25 cellular contexts compared by ENCODE assay signal in genomic region chr6:20885076-20885475, GRCh38.
A peak's percentile ranks its signal among the peaks of the same experiment; 100 is the strongest.
DNase-seq lines count a peak whose midpoint lies in the region; ATAC-seq, FAIRE-seq and TF ChIP-seq lines count a peak whose summit lies in the region.
"Had no signal": no experiment of that assay in that cellular context is flagged by ENCODE, and none has a peak within 500 bp of the region (broad histone marks: within the 10 kb centered on the region; RNA-seq: fewer than 3 reads in every experiment).

No MANE protein-coding gene starts in this region.

- no peak overlapping the region for H3K14ac ChIP-seq in H1 (ENCODE audit: insufficient read length)

- no peaks in the 10 kb centered on the region for H3K79me1 ChIP-seq in H1 (ENCODE audit: low read depth, low read length)

- no peak overlapping the region for H2BK20ac ChIP-seq in H1 (ENCODE audit: low read length)

- no peaks in the 10 kb centered on the region for H3K27me3 Mint-ChIP-seq in natural killer cell (ENCODE audit: low read depth in 2 of 2)
- H3K27me3 Mint-ChIP-seq: B cell; CD4-positive, alpha-beta T cell had no signal

- no peak for TF ChIP-seq RAD21 in H1 (IDR thresholded peaks at IDR 0.05 in 1 of 2, conservative IDR thresholded peaks at IDR 0.05 in 1 of 2; ENCODE audit: low read depth in 2 of 2, low read length in 2 of 2)

- TF ChIP-seq CTCF in HEK293 (tag by site-specific recombination; IDR thresholded peaks at IDR 0.05) = no peak
- no peak for TF ChIP-seq CTCF in H1 (IDR thresholded peaks at IDR 0.05; ENCODE audit: control extremely low read depth in 1 of 3, insufficient read depth in 1 of 3, low read depth in 1 of 3, low read length in 3 of 3)
- TF ChIP-seq CTCF in natural killer cell (IDR thresholded peaks at IDR 0.05) = no peak

- H3K36me3 Mint-ChIP-seq in natural killer cell = peaks cover 29% of the 10 kb centered on the region

- H3K23me2 ChIP-seq in H1 (ENCODE audit: low read depth, low read length) = no peaks in the 10 kb centered on the region

- no peak overlapping the region for H4K8ac ChIP-seq in H1 (ENCODE audit: extremely low read depth, insufficient read depth, low read length)

- H3K27ac ChIP-seq in HEK293 (ENCODE audit: extremely low read depth, low read depth, low read length) = no peak overlapping the region
- no peak overlapping the region for H3K27ac ChIP-seq in H1 (ENCODE audit: low read depth, low read length)
- H3K27ac ChIP-seq: 22Rv1; A549; BLaER1 treated with 17β-estradiol and CSF1 and Interleukin-3, amounts not matched to agents 10 nM and 100 nM; C4-2B had no signal

- H2AFZ ChIP-seq in H1 (ENCODE audit: low read length) = no peak overlapping the region

- no peaks in the 10 kb centered on the region for H4K20me1 ChIP-seq in H1 (replicated peaks in 1 of 2; ENCODE audit: control insufficient read depth in 1 of 2, insufficient read depth in 2 of 2, low read length in 2 of 2)
- H4K20me1 ChIP-seq: BLaER1 treated with 17β-estradiol and CSF1 and Interleukin-3, amounts not matched to agents 10 nM and 100 nM had no signal

- H3K36me3 ChIP-seq in HEK293 (ENCODE audit: control insufficient read depth in 2 of 2, insufficient read depth in 1 of 2, low read length in 2 of 2) = no peaks in the 10 kb centered on the region
- H3K36me3 ChIP-seq in adipocyte (ENCODE audit: control insufficient read depth, insufficient read depth, low read length, severe bottlenecking) = peaks cover 5% of the 10 kb centered on the region
- H3K36me3 ChIP-seq in H1 (ENCODE audit: control insufficient read depth in 2 of 4, insufficient read depth in 4 of 4, low read length in 3 of 4) = peaks cover 0 to 4% (median 0%) of the 10 kb centered on the region in 4 experiments; a peak in 2 of 8 replicates

- H2BK12ac ChIP-seq in H1 (ENCODE audit: low read depth, low read length) = no peak overlapping the region

- H2BK15ac ChIP-seq in H1 (ENCODE audit: low read length) = no peak overlapping the region

- H3K56ac ChIP-seq in H1 (replicated peaks; ENCODE audit: insufficient read length, low read depth, low read length) = no peak overlapping the region

- H3K79me2 ChIP-seq in H1 (ENCODE audit: control insufficient read depth in 1 of 2, insufficient read depth in 2 of 2, low read length in 2 of 2) = no peaks in the 10 kb centered on the region

- H3K4me1 ChIP-seq in HEK293 (ENCODE audit: control insufficient read depth, insufficient read depth, low read length) (no peaks in the 10 kb centered on the region), adipocyte (ENCODE audit: control insufficient read depth, insufficient read depth, low read length) (no peaks in the 10 kb centered on the region), H1 (replicated peaks in 1 of 4; ENCODE audit: control insufficient read depth in 3 of 4, insufficient read depth in 4 of 4, low read length in 3 of 4) (peaks cover 0 to 6% (median 2%) of the 10 kb centered on the region in 4 experiments; a peak in 2 of 7 replicates)
- H3K4me1 ChIP-seq: A549 had no signal

- H2BK5ac ChIP-seq in H1 (ENCODE audit: low read depth, low read length) = no peak overlapping the region

- in situ Hi-C loops in Caki2 (cut with HindIII; ENCODE audit: low pct_unique_long_range_greater_than_20kb, low sequenced_read_pairs) = no loop called here

- no peak for TF ChIP-seq EP300 in H1 (IDR thresholded peaks at IDR 0.05; ENCODE audit: borderline replicate concordance in 1 of 2, low read depth in 2 of 2, low read length in 2 of 2)

- CTCF ChIA-PET in HEK293 (lab: Yijun Ruan, JAX) (interaction anchor here (0.7 kb wide), 1 partner anchor 123 kb away, joined by 3 read pairs; no protein-coding TSS in a partner anchor), H1 (lab: Charles Lee; ENCODE audit: partially characterized antibody) (no interaction called here)

- no peak overlapping the region for H3K9ac ChIP-seq in adipocyte (ENCODE audit: low read length)
- H3K9ac ChIP-seq in H1 (replicated peaks in 1 of 4; ENCODE audit: extremely low read depth in 1 of 4, low read depth in 3 of 4, low read length in 3 of 4) = no peak overlapping the region
- H3K9ac ChIP-seq: BLaER1 treated with 17β-estradiol and CSF1 and Interleukin-3, amounts not matched to agents 10 nM and 100 nM had no signal

- ATAC-seq in natural killer cell = no peak
- ATAC-seq: A549; CD8-positive, alpha-beta T cell had no signal

- FAIRE-seq in H1 (lab: Jason Lieb, UNC) = no peak
- FAIRE-seq: A549, GM12891, GM19239 had no signal

- H2BK120ac ChIP-seq in H1 (replicated peaks; ENCODE audit: low read depth, low read length) = no peak overlapping the region

- POLR2A ChIA-PET in HEK293 (lab: Yijun Ruan, JAX) = no interaction called here
- POLR2A ChIA-PET in H1 (lab: Charles Lee; ENCODE audit: partially characterized antibody) = no interaction called here

- TF ChIP-seq POLR2A in H1 (IDR thresholded peaks at IDR 0.05; ENCODE audit: control extremely low read depth in 1 of 2, low read depth in 2 of 2, low read length in 2 of 2) = no peak

- WGBS in H1 (ENCODE audit: extremely low coverage in 1 of 2, insufficient coverage in 1 of 2, insufficient read length in 1 of 2, insufficient replicate concordance in 2 of 2, low coverage in 1 of 2, low lambda C conversion rate in 2 of 2, missing lambda C conversion rate in 1 of 2), 2 experiments = 88% methylated on average over 2 of the region's 2 CpGs; no CpG with 5 or more reads in 1 of the 2 experiments

- no peak overlapping the region for H4K91ac ChIP-seq in H1 (replicated peaks; ENCODE audit: insufficient read length, low read length)

- H3K9me3 ChIP-seq in HEK293 (ENCODE audit: control insufficient read depth, insufficient read depth, low read depth, low read length) (no peaks in the 10 kb centered on the region), adipocyte (ENCODE audit: control insufficient read depth, low read length) (peaks cover 22% of the 10 kb centered on the region), H1 (ENCODE audit: insufficient read depth in 2 of 2, low read depth in 1 of 2, low read length in 1 of 2) (peaks cover 3 to 9% of the 10 kb centered on the region in 2 experiments; a peak in 2 of 4 replicates)
- H3K9me3 ChIP-seq: Caco-2 had no signal

- peaks cover 9 to 12% of the 10 kb centered on the region in 2 donors for H3K9me3 Mint-ChIP-seq in natural killer cell

- intact Hi-C loops in natural killer cell (cut with micrococcal nuclease) = no loop called here

- DNase-seq in Caki2 (ENCODE audit: low read depth) (peak; percentile 16), adipocyte (ENCODE audit: low read depth) (no peak), H1 (ENCODE audit: low read depth in 1 of 2, low spot score in 2 of 2) (no peak), NCI-H2107 (lab: John Stamatoyannopoulos, UW) (no peak), NCI-H1436 (lab: John Stamatoyannopoulos, UW) (no peak), natural killer cell (no peak)
- DNase-seq: AML-193; Caco-2; CD4-positive, alpha-beta T cell; CD8-positive, alpha-beta T cell; DMS 273 treated with DMSO at 0.1 percent for 48 hours; DMS153; DMS53; DMS79; DND-41; EL; GF-D8 had no signal

- no peak overlapping the region for H3K4ac ChIP-seq in H1 (replicated peaks; ENCODE audit: insufficient read length, low read depth, low read length)

- no peak overlapping the region for H3K27ac Mint-ChIP-seq in natural killer cell
- H3K27ac Mint-ChIP-seq: B cell; CD4-positive, alpha-beta T cell; CD8-positive, alpha-beta T cell had no signal

- no peak overlapping the region for H3K4me3 Mint-ChIP-seq in natural killer cell
- H3K4me3 Mint-ChIP-seq: B cell; CD4-positive, alpha-beta T cell; CD8-positive, alpha-beta T cell had no signal

- H2AK5ac ChIP-seq in H1 (ENCODE audit: low read depth, low read length) = no peak overlapping the region

- no peak overlapping the region for H3K18ac ChIP-seq in H1 (ENCODE audit: extremely low read depth, low read length)

- H3K27me3 ChIP-seq in adipocyte (replicated peaks; ENCODE audit: control insufficient read depth, insufficient read depth, low read length) (no peaks in the 10 kb centered on the region), H1 (replicated peaks in 1 of 4; ENCODE audit: control insufficient read depth in 3 of 4, extremely low read depth in 1 of 4, insufficient read depth in 3 of 4, low read length in 3 of 4) (no peaks in the 10 kb centered on the region)
- H3K27me3 ChIP-seq: BLaER1 treated with 17β-estradiol and CSF1 and Interleukin-3, amounts not matched to agents 10 nM and 100 nM had no signal

- no peak overlapping the region for H3K4me2 ChIP-seq in H1 (ENCODE audit: insufficient read depth in 1 of 2, low read depth in 2 of 2, low read length in 2 of 2)
- H3K4me2 ChIP-seq: A549; BLaER1 treated with 17β-estradiol and CSF1 and Interleukin-3, amounts not matched to agents 10 nM and 100 nM had no signal

- H4K5ac ChIP-seq in H1 (ENCODE audit: insufficient read length, low read depth, low read length) = no peak overlapping the region

- H3K4me3 ChIP-seq in HEK293 (ENCODE audit: low read depth, low read length) (no peak overlapping the region), adipocyte (ENCODE audit: low read length) (peak overlapping the region; percentile 23), H1 (ENCODE audit: extremely low read depth in 1 of 4, insufficient read depth in 2 of 4, low read depth in 3 of 4, low read length in 4 of 4) (no peak overlapping the region)
- H3K4me3 ChIP-seq: A549; BLaER1 treated with 17β-estradiol and CSF1 and Interleukin-3, amounts not matched to agents 10 nM and 100 nM had no signal

- H3K23ac ChIP-seq in H1 (ENCODE audit: insufficient read length) = no peak overlapping the region

- peaks cover 0 to 5% of the 10 kb centered on the region in 2 donors for H3K4me1 Mint-ChIP-seq in natural killer cell
- H3K4me1 Mint-ChIP-seq: B cell had no signal

TF ChIP-seq in HEK293, 187 proteins besides CTCF, POLR2A, EP300 and RAD21:
- no peak for TF ChIP-seq ZNF354C (tag by site-specific recombination; IDR thresholded peaks at IDR 0.05; ENCODE audit: borderline replicate concordance, low read depth)
- no peak for TF ChIP-seq ZNF473 (tag by site-specific recombination; IDR thresholded peaks at IDR 0.05)
- TF ChIP-seq ZNF785 (tag by site-specific recombination; IDR thresholded peaks at IDR 0.05) = no peak
- TF ChIP-seq ZNF274 (IDR thresholded peaks at IDR 0.05; ENCODE audit: low read length) = 0 out of 2 replicates have a peak, but pooled peaks have one; percentile 25
- TF ChIP-seq ZNF274 (tag by site-specific recombination; IDR thresholded peaks at IDR 0.05; ENCODE audit: borderline replicate concordance) = peak; percentile 65; the same call in 1 of the 2 replicates

TF ChIP-seq in H1, 55 proteins besides CTCF, POLR2A, EP300 and RAD21:
- no peak for TF ChIP-seq CEBPB (IDR thresholded peaks at IDR 0.05; ENCODE audit: low read depth, low read length)
- TF ChIP-seq ZNF274 (IDR thresholded peaks at IDR 0.05; ENCODE audit: borderline replicate concordance, extremely low read depth, low read length) = peak; percentile 62; the same call in 1 of the 2 replicates
- TF ChIP-seq SP1 (IDR thresholded peaks at IDR 0.05; ENCODE audit: low read depth, low read length) = no peak
